Comparison of ENCODE assay signal across 7 cellular contexts in the genomic region with DNA sequence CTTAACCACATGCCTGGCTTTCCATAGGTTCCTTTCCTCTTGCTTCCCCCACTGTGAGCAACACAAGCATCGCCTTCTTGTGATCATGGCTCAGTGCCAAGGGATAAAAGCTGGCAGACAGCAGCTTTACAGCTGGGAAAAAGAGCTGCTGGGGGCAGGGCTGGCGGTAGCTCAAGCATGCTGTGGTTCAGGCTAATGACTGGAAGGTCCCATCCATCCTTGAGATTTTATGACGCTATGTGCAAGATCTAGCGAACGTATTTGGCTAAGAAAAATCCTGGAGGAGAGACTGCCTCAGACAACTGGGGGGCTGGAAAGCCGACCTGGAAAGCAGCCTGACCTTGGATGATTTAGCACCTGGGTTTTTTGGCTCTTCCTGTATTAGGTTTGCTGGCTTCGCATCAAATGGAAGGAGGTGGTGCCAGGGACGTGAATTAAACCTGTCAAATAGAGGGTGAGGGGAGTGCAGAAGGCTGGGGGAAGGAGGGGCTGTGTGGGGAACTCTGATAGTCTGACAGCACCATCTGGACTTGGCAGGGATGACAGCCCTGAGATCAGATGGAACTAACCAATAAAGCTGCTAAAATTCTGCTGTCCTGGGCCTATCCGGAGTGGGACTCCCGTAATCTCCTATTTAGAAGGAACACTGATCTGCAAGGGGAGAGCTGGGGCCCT. TPM values are rescaled to one million over a fixed set of nuclear protein-coding genes. Genes with fewer than 3 reads are reported as not detected.
DNase-seq lines count a peak whose midpoint lies in the region; ATAC-seq and TF ChIP-seq lines count a peak whose summit lies in the region.

No MANE protein-coding gene starts in this region.

- H3K9ac ChIP-seq in adipocyte (ENCODE audit: low read length): no peak overlapping the region

- H3K4me3 ChIP-seq in adipocyte (ENCODE audit: low read length): no peak overlapping the region
- no peak overlapping the region for H3K4me3 ChIP-seq in uterus

- DNase-seq in NCI-H1105 (lab: John Stamatoyannopoulos, UW): peak; percentile 98
- DNase-seq in adipocyte (ENCODE audit: low read depth): peak; percentile 20
- DNase-seq in iris pigment epithelial cell (ENCODE audit: low read depth): peak; percentile 74
- DNase-seq in uterus: peak; percentile 86 to 87
- DNase-seq in GM10248 (ENCODE audit: extremely low spot score): no peak
- no peak for DNase-seq in activated T-cell treated with anti-CD3 and anti-CD28 coated beads, Interleukin-2, amount 50 U/mL, for 48 hours

- POLR2A ChIA-PET in GM10248 (lab: Yijun Ruan, JAX): no interaction called here

- TF ChIP-seq CTCF in uterus (IDR thresholded peaks at IDR 0.05) (no peak), GM10248 (IDR thresholded peaks at IDR 0.05; ENCODE audit: control extremely low read depth, extremely low read depth, low read depth, missing control alignments) (no peak)

- H3K27me3 ChIP-seq in adipocyte (replicated peaks; ENCODE audit: control insufficient read depth, insufficient read depth, low read length) (no peaks in the 10 kb centered on the region), uterus (no peaks in the 10 kb centered on the region)

- intact Hi-C loops in uterus (cut with DNase I; ENCODE audit: low total_unique reads): no loop called here

- H3K4me1 ChIP-seq in adipocyte (ENCODE audit: control insufficient read depth, insufficient read depth, low read length): peaks cover 38% of the 10 kb centered on the region
- H3K4me1 ChIP-seq in uterus: peaks cover 4 to 6% of the 10 kb centered on the region in 2 donors

- CTCF ChIA-PET in GM10248 (lab: Yijun Ruan, JAX): no interaction called here

- H3K27ac ChIP-seq in uterus: peak overlapping the region in 1 of 2 donors; percentile 33

- no peak for ATAC-seq in GM21737 (IDR thresholded peaks at IDR 0.05; ENCODE audit: unreplicated experiment)

- H3K36me3 ChIP-seq in adipocyte (ENCODE audit: control insufficient read depth, insufficient read depth, low read length, severe bottlenecking) (no peaks in the 10 kb centered on the region), uterus (no peaks in the 10 kb centered on the region)

- H3K9me3 ChIP-seq in adipocyte (ENCODE audit: control insufficient read depth, low read length): no peaks in the 10 kb centered on the region
- H3K9me3 ChIP-seq in uterus: no peaks in the 10 kb centered on the region

- TF ChIP-seq POLR2A in uterus (IDR thresholded peaks at IDR 0.05): no peak

RNA-seq across cellular contexts. Expression of a gene that starts 34.8 kb away (rescaled TPM):
- total RNA-seq in uterus: 1 to 10 TPM in 1 of 4 donors, under 1 TPM in 1, not detected in 2; 0.59 to 5.7 TPM

RNA-seq across cellular contexts. Expression of a gene that starts 35.3 kb away (rescaled TPM):
- total RNA-seq in uterus: 10 to 100 TPM; 11.5 to 76.3 (median 46.7) TPM

RNA-seq across cellular contexts. Expression of a gene that starts 40.5 kb away (rescaled TPM):
- total RNA-seq in uterus: 1 to 10 TPM in 1 of 4 donors, under 1 TPM in 2, not detected in 1; under 0.01 to 1.6 (median 0.62) TPM

RNA-seq across cellular contexts. Expression of a gene that starts 42.0 kb away (rescaled TPM):
- 10 to 100 TPM in 1 of 4 donors, 1 to 10 TPM in 3; 1.5 to 11.0 (median 6.0) TPM for total RNA-seq in uterus

Comparison
In these comparisons a context has a peak if more than half of its experiments do, and no peak if none do; other contexts are left out.
1. DNase-seq: peak in NCI-H1105 (single experiment), adipocyte (single experiment), iris pigment epithelial cell (single experiment) and uterus (2 of 2); none in GM10248 (single experiment) and activated T-cell treated with anti-CD3 and anti-CD28 coated beads, Interleukin-2, amount 50 U/mL, for 48 hours (0 of 2).